Comparison of ENCODE assay signal across 9 cellular contexts in genomic region chr14:89186850-89187376, GRCh38.
DNase-seq lines count a peak whose midpoint lies in the region; ATAC-seq and TF ChIP-seq lines count a peak whose summit lies in the region.
"Had no signal": no experiment of that assay in that cellular context is flagged by ENCODE, and none has a peak within 500 bp of the region (broad histone marks: within the 10 kb centered on the region; RNA-seq: fewer than 3 reads in every experiment).

No MANE protein-coding gene starts in this region.

- H3K4me1 ChIP-seq in BLaER1 (peaks cover 52% of the 10 kb centered on the region), upper lobe of right lung (no peaks in the 10 kb centered on the region)
- no peaks in the 10 kb centered on the region for H3K4me1 ChIP-seq in CD4-positive, alpha-beta memory T cell (ENCODE audit: insufficient read depth, low read length)

- no peak for TF ChIP-seq CTCF in HFFc6 (IDR thresholded peaks at IDR 0.05)
- no peak for TF ChIP-seq CTCF in VCaP (conservative IDR thresholded peaks at IDR 0.05)
- no peak for TF ChIP-seq CTCF in upper lobe of right lung (IDR thresholded peaks at IDR 0.05)

- no peaks in the 10 kb centered on the region; the same call in 1 of the 2 replicates for H3K27me3 Mint-ChIP-seq in HFFc6 (ENCODE audit: insufficient read depth)
- H3K27me3 Mint-ChIP-seq in CD4-positive, alpha-beta memory T cell, result no peaks in the 10 kb centered on the region

- H3K27me3 ChIP-seq in BLaER1 (no peaks in the 10 kb centered on the region), upper lobe of right lung (no peaks in the 10 kb centered on the region)
- H3K27me3 ChIP-seq in CD4-positive, alpha-beta memory T cell (ENCODE audit: insufficient read depth, low read length), result no peaks in the 10 kb centered on the region

- peaks cover 19% of the 10 kb centered on the region for H3K4me1 Mint-ChIP-seq in HFFc6 (ENCODE audit: low read depth)
- H3K4me1 Mint-ChIP-seq in CD4-positive, alpha-beta memory T cell, result peaks cover 3 to 8% (median 5%) of the 10 kb centered on the region in 4 donors

- H3K36me3 ChIP-seq in BLaER1, result peaks cover 42% of the 10 kb centered on the region
- no peaks in the 10 kb centered on the region for H3K36me3 ChIP-seq in upper lobe of right lung
- H3K36me3 ChIP-seq in CD4-positive, alpha-beta memory T cell (ENCODE audit: insufficient read depth, low read length), result peaks cover 11% of the 10 kb centered on the region

- H3K4me3 ChIP-seq in BLaER1 (peak overlapping the region; percentile 44), upper lobe of right lung (no peak overlapping the region)
- H3K4me3 ChIP-seq in CD4-positive, alpha-beta memory T cell (ENCODE audit: low read length in 2 of 2), result no peak overlapping the region

- no peaks in the 10 kb centered on the region for H3K9me3 Mint-ChIP-seq in HFFc6
- no peaks in the 10 kb centered on the region for H3K9me3 Mint-ChIP-seq in CD4-positive, alpha-beta memory T cell

- POLR2A ChIA-PET in CD4-positive, alpha-beta memory T cell (lab: Charles Lee; ENCODE audit: partially characterized antibody), result no interaction called here

- DNase-seq in HFFc6, result no peak
- DNase-seq in islet precursor cell, result peak; percentile 69
- DNase-seq in upper lobe of right lung, result no peak
- DNase-seq in CD4-positive, alpha-beta memory T cell, result no peak
- no peak for DNase-seq in foreskin melanocyte
- no peak for DNase-seq in NCI-H2029 treated with DMSO at 0.1 percent for 48 hours (lab: John Stamatoyannopoulos, UW)
- DNase-seq: NCI-H2107 had no signal

- CTCF ChIA-PET in CD4-positive, alpha-beta memory T cell (lab: Charles Lee; ENCODE audit: partially characterized antibody), result interaction anchor here (4.8 kb wide), 1 partner anchor 9 kb away, joined by 28 read pairs; no protein-coding TSS in a partner anchor

- H3K36me3 Mint-ChIP-seq in HFFc6 (ENCODE audit: low read depth), result 0 out of 2 replicates have a peak, but pooled peaks cover 4% of the 10 kb centered on the region
- peaks cover 26 to 30% of the 10 kb centered on the region in 2 donors for H3K36me3 Mint-ChIP-seq in CD4-positive, alpha-beta memory T cell

- H3K9me3 ChIP-seq in BLaER1, result peaks cover 3% of the 10 kb centered on the region; the same call in 1 of the 2 replicates
- H3K9me3 ChIP-seq in upper lobe of right lung, result no peaks in the 10 kb centered on the region
- no peaks in the 10 kb centered on the region for H3K9me3 ChIP-seq in CD4-positive, alpha-beta memory T cell (ENCODE audit: control insufficient read depth in 1 of 2, low read length in 2 of 2)

- H3K9ac ChIP-seq in BLaER1, result peak overlapping the region; percentile 61; the same call in 1 of the 2 replicates

- H3K27ac ChIP-seq in BLaER1, result peak overlapping the region; percentile 75
- peak overlapping the region; percentile 83 for H3K27ac ChIP-seq in VCaP
- H3K27ac ChIP-seq in upper lobe of right lung, result no peak overlapping the region
- no peak overlapping the region for H3K27ac ChIP-seq in CD4-positive, alpha-beta memory T cell (ENCODE audit: low read depth, low read length)

- H4K20me1 ChIP-seq in BLaER1, result 0 out of 2 replicates have a peak, but pooled peaks cover 14% of the 10 kb centered on the region

- intact Hi-C loops in upper lobe of right lung (cut with DNase I), result no loop called here
- intact Hi-C loops in CD4-positive, alpha-beta memory T cell (cut with micrococcal nuclease), result no loop called here

- peak overlapping the region; percentile 88 for H3K4me2 ChIP-seq in BLaER1

- no peak overlapping the region for H3K4me3 Mint-ChIP-seq in HFFc6
- H3K4me3 Mint-ChIP-seq in CD4-positive, alpha-beta memory T cell, result no peak overlapping the region

- H3K27ac Mint-ChIP-seq in HFFc6, result peak overlapping the region; percentile 78; the same call in 1 of the 2 replicates
- H3K27ac Mint-ChIP-seq in CD4-positive, alpha-beta memory T cell, result peak overlapping the region in 2 of 7 donors; percentile 31 to 66

- no peak for ATAC-seq in upper lobe of right lung

Comparison
In these comparisons a context has a peak if more than half of its experiments do, and no peak if none do; other contexts are left out.
1. H3K27ac ChIP-seq: peak in BLaER1 (single experiment) and VCaP (single experiment); none in upper lobe of right lung (single experiment) and CD4-positive, alpha-beta memory T cell (single experiment).